In genomic region chr7:29281782-29282541, GRCh38 we compare ENCODE assay signal across 12 cellular contexts.
A peak's percentile ranks its signal among the peaks of the same experiment; 100 is the strongest.
DNase-seq lines count a peak whose midpoint lies in the region; ATAC-seq and TF ChIP-seq lines count a peak whose summit lies in the region.
"Had no signal": no experiment of that assay in that cellular context is flagged by ENCODE, and none has a peak within 500 bp of the region (broad histone marks: within the 10 kb centered on the region; RNA-seq: fewer than 3 reads in every experiment).

No MANE protein-coding gene starts in this region.

- H3K27me3 Mint-ChIP-seq in activated T-cell treated with anti-CD3 and anti-CD28 coated beads, Interleukin-2, amount 50 U/mL, for 24 hours = peaks cover 26% of the 10 kb centered on the region

- peaks cover 26% of the 10 kb centered on the region for H3K4me1 Mint-ChIP-seq in activated T-cell treated with anti-CD3 and anti-CD28 coated beads, Interleukin-2, amount 50 U/mL, for 24 hours (ENCODE audit: low read depth)

- no peak overlapping the region for H3K27ac Mint-ChIP-seq in activated T-cell treated with anti-CD3 and anti-CD28 coated beads, Interleukin-2, amount 50 U/mL, for 24 hours
- H3K27ac Mint-ChIP-seq: stimulated activated naive CD8-positive, alpha-beta T cell treated with anti-CD3 and anti-CD28 coated beads, Interleukin-15, Interleukin-2, amounts not matched to agents 100 ng/mL and 50 ng/mL, for 24 hours had no signal

- H3K27ac ChIP-seq in colonic mucosa = no peak overlapping the region
- H3K27ac ChIP-seq: pancreas had no signal

- no peaks in the 10 kb centered on the region for H3K9me3 Mint-ChIP-seq in activated T-cell treated with anti-CD3 and anti-CD28 coated beads, Interleukin-2, amount 50 U/mL, for 24 hours
- H3K9me3 Mint-ChIP-seq: stimulated activated naive CD8-positive, alpha-beta T cell treated with anti-CD3 and anti-CD28 coated beads, Interleukin-15, Interleukin-2, amounts not matched to agents 100 ng/mL and 50 ng/mL, for 24 hours had no signal

- H3K36me3 Mint-ChIP-seq in activated T-cell treated with anti-CD3 and anti-CD28 coated beads, Interleukin-2, amount 50 U/mL, for 24 hours (ENCODE audit: low read depth) = no peaks in the 10 kb centered on the region

- H3K4me1 ChIP-seq in colonic mucosa = no peaks in the 10 kb centered on the region

- DNase-seq in GM04504 (ENCODE audit: low read depth) = peak; percentile 17
- DNase-seq in NCI-H2227 treated with DMSO at 0.1 percent for 48 hours (lab: John Stamatoyannopoulos, UW) = peak; percentile 45
- DNase-seq in colonic mucosa = peak; percentile 25
- DNase-seq in myocyte (ENCODE audit: low read depth) = peak; percentile 72
- DNase-seq in activated T-cell treated with anti-CD3 and anti-CD28 coated beads, Interleukin-2, amount 50 U/mL, for 24 hours = no peak
- DNase-seq in activated CD4-positive, alpha-beta T cell treated with anti-CD3 and anti-CD28 coated beads for 1 hour = no peak
- no peak for DNase-seq in AML-193 (lab: John Stamatoyannopoulos, UW)
- DNase-seq: DMS79, MG63, pancreas had no signal

- H3K4me3 Mint-ChIP-seq in activated T-cell treated with anti-CD3 and anti-CD28 coated beads, Interleukin-2, amount 50 U/mL, for 24 hours = no peak overlapping the region
- H3K4me3 Mint-ChIP-seq: stimulated activated naive CD8-positive, alpha-beta T cell treated with anti-CD3 and anti-CD28 coated beads, Interleukin-15, Interleukin-2, amounts not matched to agents 100 ng/mL and 50 ng/mL, for 24 hours had no signal

- intact Hi-C loops in colonic mucosa (cut with DNase I) = no loop called here

- no peak overlapping the region for H3K4me3 ChIP-seq in colonic mucosa
- H3K4me3 ChIP-seq: MG63, pancreas had no signal

- H3K9me3 ChIP-seq in colonic mucosa = no peaks in the 10 kb centered on the region
- H3K9me3 ChIP-seq: MG63, pancreas had no signal

- no peak for TF ChIP-seq CTCF in colonic mucosa (IDR thresholded peaks at IDR 0.05)

- no peak for ATAC-seq in HG02571 (IDR thresholded peaks at IDR 0.05; ENCODE audit: unreplicated experiment)

- H3K9ac ChIP-seq in colonic mucosa (ENCODE audit: low read depth in 2 of 2, low read length in 2 of 2) = no peak overlapping the region

- H3K27me3 ChIP-seq in colonic mucosa = no peaks in the 10 kb centered on the region
- H3K27me3 ChIP-seq: MG63, pancreas had no signal

- no peaks in the 10 kb centered on the region for H3K36me3 ChIP-seq in colonic mucosa
- H3K36me3 ChIP-seq: MG63, pancreas had no signal

Comparison
In these comparisons a context has a peak if more than half of its experiments do, and no peak if none do; other contexts are left out.
1. DNase-seq: peak in GM04504 (single experiment), NCI-H2227 treated with DMSO at 0.1 percent for 48 hours (single experiment), colonic mucosa (single experiment) and myocyte (single experiment); none in activated T-cell treated with anti-CD3 and anti-CD28 coated beads, Interleukin-2, amount 50 U/mL, for 24 hours (single experiment), activated CD4-positive, alpha-beta T cell treated with anti-CD3 and anti-CD28 coated beads for 1 hour (single experiment) and AML-193 (0 of 2).